ENCODE assay signal across 24 cellular contexts in the genomic region with DNA sequence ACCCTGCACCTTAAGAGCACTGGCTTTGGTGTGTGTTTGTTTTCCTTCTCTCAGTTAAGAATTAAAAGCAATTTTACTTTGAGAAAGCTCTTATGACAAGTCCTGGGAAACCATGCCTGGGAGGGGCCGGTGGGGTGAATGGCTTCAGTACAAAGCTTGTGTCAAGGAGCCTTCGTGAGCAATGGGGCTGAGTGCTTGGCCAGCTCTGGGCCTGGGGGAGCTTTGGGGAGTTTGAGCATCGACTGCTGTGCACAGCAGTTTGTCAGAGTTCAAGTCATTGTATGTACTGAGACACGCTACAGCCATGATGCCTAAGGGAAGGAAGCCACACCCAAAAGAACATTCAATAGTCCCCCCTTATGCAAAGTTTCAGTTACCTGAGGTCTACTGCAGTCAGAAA.
"Had no signal": no experiment of that assay in that cellular context is flagged by ENCODE, and none has a peak within 500 bp of the region (broad histone marks: within the 10 kb centered on the region; RNA-seq: fewer than 3 reads in every experiment).

No MANE protein-coding gene starts in this region.

- DNase-seq: activated CD4-positive, alpha-beta memory T cell treated with anti-CD3 and anti-CD28 coated beads for 36 hours; activated CD4-positive, alpha-beta T cell treated with anti-CD3 and anti-CD28 coated beads for 4 hours; activated CD4-positive, CD25-positive, alpha-beta regulatory T cell; activated effector memory CD4-positive, alpha-beta T cell treated with anti-CD3 and anti-CD28 coated beads, Interleukin-2, amount 50 U/mL, for 16 hours; activated naive CD4-positive, alpha-beta T cell treated with anti-CD3 and anti-CD28 coated beads, Interleukin-2, amount 10 ng/mL, durations not matched to agents 7 days and 5 days; amygdala; cortex of kidney; heart right ventricle; kidney; naive thymus-derived CD8-positive, alpha-beta T cell; retina; sigmoid colon; spleen; stimulated activated CD4-positive, alpha-beta T cell treated with anti-CD3 and anti-CD28 coated beads, Interleukin-4, amount 100 ng/mL, for 4 hours; substantia nigra; SW 1271; T-helper 17 cell; uterus had no signal

- H3K4me1 Mint-ChIP-seq: activated naive CD4-positive, alpha-beta T cell treated with anti-CD3 and anti-CD28 coated beads, Interleukin-2, amount 10 ng/mL, durations not matched to agents 7 days and 5 days; naive thymus-derived CD8-positive, alpha-beta T cell had no signal

- H3K36me3 ChIP-seq: cardiac muscle cell, heart right ventricle, neural progenitor cell, sigmoid colon, spleen, tibial nerve, uterus had no signal

- H3K27ac Mint-ChIP-seq: activated CD4-positive, alpha-beta memory T cell treated with anti-CD3 and anti-CD28 coated beads for 36 hours; activated naive CD4-positive, alpha-beta T cell treated with anti-CD3 and anti-CD28 coated beads, Interleukin-2, amount 10 ng/mL, durations not matched to agents 7 days and 5 days; mesothelial cell of epicardium; naive thymus-derived CD8-positive, alpha-beta T cell; neural progenitor cell; stimulated activated naive CD8-positive, alpha-beta T cell treated with anti-CD3 and anti-CD28 coated beads, Interleukin-15, Interleukin-2, amounts not matched to agents 100 ng/mL and 50 ng/mL, for 24 hours; T-helper 17 cell had no signal

- H3K9me3 ChIP-seq: heart right ventricle, sigmoid colon, spleen, tibial nerve, uterus had no signal

- H3K4me3 Mint-ChIP-seq: activated CD4-positive, alpha-beta memory T cell treated with anti-CD3 and anti-CD28 coated beads for 36 hours; activated naive CD4-positive, alpha-beta T cell treated with anti-CD3 and anti-CD28 coated beads, Interleukin-2, amount 10 ng/mL, durations not matched to agents 7 days and 5 days; mesothelial cell of epicardium; naive thymus-derived CD8-positive, alpha-beta T cell; neural progenitor cell; stimulated activated naive CD8-positive, alpha-beta T cell treated with anti-CD3 and anti-CD28 coated beads, Interleukin-15, Interleukin-2, amounts not matched to agents 100 ng/mL and 50 ng/mL, for 24 hours; T-helper 17 cell had no signal

- H3K4me1 ChIP-seq: heart right ventricle, sigmoid colon, spleen, tibial nerve, uterus had no signal

- H3K36me3 Mint-ChIP-seq: activated CD4-positive, alpha-beta memory T cell treated with anti-CD3 and anti-CD28 coated beads for 36 hours; activated naive CD4-positive, alpha-beta T cell treated with anti-CD3 and anti-CD28 coated beads, Interleukin-2, amount 10 ng/mL, durations not matched to agents 7 days and 5 days; mesothelial cell of epicardium; neural progenitor cell had no signal

- H3K27ac ChIP-seq: cardiac muscle cell, heart right ventricle, neural progenitor cell, sigmoid colon, spleen, tibial nerve, uterus had no signal

- H3K9me3 Mint-ChIP-seq: activated CD4-positive, alpha-beta memory T cell treated with anti-CD3 and anti-CD28 coated beads for 36 hours; activated naive CD4-positive, alpha-beta T cell treated with anti-CD3 and anti-CD28 coated beads, Interleukin-2, amount 10 ng/mL, durations not matched to agents 7 days and 5 days; mesothelial cell of epicardium; naive thymus-derived CD8-positive, alpha-beta T cell; stimulated activated naive CD8-positive, alpha-beta T cell treated with anti-CD3 and anti-CD28 coated beads, Interleukin-15, Interleukin-2, amounts not matched to agents 100 ng/mL and 50 ng/mL, for 24 hours had no signal

- H3K4me3 ChIP-seq: cardiac muscle cell, heart right ventricle, neural progenitor cell, sigmoid colon, spleen, tibial nerve, uterus had no signal

- ATAC-seq: heart right ventricle; left lobe of liver; naive thymus-derived CD8-positive, alpha-beta T cell; T-helper 17 cell had no signal

- H3K27me3 ChIP-seq: cardiac muscle cell, neural progenitor cell, tibial nerve, uterus had no signal
